Comparison of ENCODE assay signal across 8 cellular contexts in genomic region chr2:109128048-109128465, GRCh38. TPM values are rescaled to one million over a fixed set of nuclear protein-coding genes. Genes with fewer than 3 reads are reported as not detected.
DNase-seq lines count a peak whose midpoint lies in the region; ATAC-seq and TF ChIP-seq lines count a peak whose summit lies in the region.

No MANE protein-coding gene starts in this region.

- POLR2A ChIA-PET in AG04450 (lab: Yijun Ruan, JAX): interaction anchor here (1.0 to 1.6 kb wide), 2 partner anchors 45 to 386 kb away, joined by 3 to 6 read pairs; no protein-coding TSS in a partner anchor

- H4K12ac ChIP-seq in trophoblast cell (ENCODE audit: low read depth, low read length): no peak overlapping the region

- H4K91ac ChIP-seq in trophoblast cell (ENCODE audit: low read depth, low read length): no peak overlapping the region

- H3K9ac ChIP-seq in trophoblast cell (ENCODE audit: low read length): no peak overlapping the region

- peak overlapping the region; percentile 95 for H3K4me2 ChIP-seq in trophoblast cell (ENCODE audit: low read length)

- TF ChIP-seq POLR2A in transverse colon (IDR thresholded peaks at IDR 0.05): peak; percentile 18

- ATAC-seq in GM19395 (IDR thresholded peaks at IDR 0.05; ENCODE audit: unreplicated experiment): peak; percentile 53
- peak; percentile 84 to 90 for ATAC-seq in left cardiac atrium

- intact Hi-C loops in left cardiac atrium (cut with DNase I): loop anchor here (1.0 to 5.0 kb wide), 4 partner anchors 74 to 382 kb away; no protein-coding TSS in a partner anchor
- intact Hi-C loops in transverse colon (cut with DNase I; ENCODE audit: low total_unique reads): no loop called here

- peak; percentile 80 for DNase-seq in AG04450 (ENCODE audit: low read depth, low spot score)
- DNase-seq in NCI-H1092 (lab: John Stamatoyannopoulos, UW): peak; percentile 65
- DNase-seq in T follicular helper cell (ENCODE audit: low read depth): peak; percentile 48
- DNase-seq in amniotic stem cell (lab: John Stamatoyannopoulos, UW): peak; percentile 83
- DNase-seq in left cardiac atrium: peak; percentile 89
- DNase-seq in trophoblast cell: peak; percentile 52 to 76
- DNase-seq in transverse colon: peak; percentile 67

- no peaks in the 10 kb centered on the region for H3K79me1 ChIP-seq in trophoblast cell (ENCODE audit: low read length)

- TF ChIP-seq CTCF in AG04450 (IDR thresholded peaks at IDR 0.05; ENCODE audit: low read depth, low read length): peak; percentile 89
- peak; percentile 79 to 88 (median 81) for TF ChIP-seq CTCF in transverse colon (IDR thresholded peaks at IDR 0.05)

- no peak overlapping the region for H3K18ac ChIP-seq in trophoblast cell (ENCODE audit: low read length)

- no peak overlapping the region for H3K23ac ChIP-seq in trophoblast cell (ENCODE audit: low read length)

- H3K4me1 ChIP-seq in trophoblast cell (ENCODE audit: control insufficient read depth in 1 of 2, insufficient read depth in 2 of 2, low read length in 2 of 2): peaks cover 10 to 17% of the 10 kb centered on the region in 2 experiments
- H3K4me1 ChIP-seq in transverse colon: peaks cover 0 to 19% (median 9%) of the 10 kb centered on the region in 4 donors

- no peak overlapping the region for H2AK5ac ChIP-seq in trophoblast cell (ENCODE audit: low read length)

- H2AFZ ChIP-seq in trophoblast cell (ENCODE audit: insufficient read depth, low read length, poor library complexity): peak overlapping the region; percentile 73

- no CpG with 5 or more reads among the region's 46 CpGs for WGBS in trophoblast cell (ENCODE audit: extremely low coverage, insufficient coverage, insufficient read length)
- WGBS in transverse colon (ENCODE audit: low coverage in 1 of 2), 2 donors: 0% methylated on average over 46 of the region's 46 CpGs; no CpG with 5 or more reads in 1 of the 2 donors

- H3K4me3 ChIP-seq in AG04450 (ENCODE audit: low read depth, low read length): peak overlapping the region; percentile 93
- peak overlapping the region; percentile 67 for H3K4me3 ChIP-seq in trophoblast cell (ENCODE audit: low read depth, low read length)
- H3K4me3 ChIP-seq in transverse colon: peak overlapping the region; percentile 51 to 66 (median 58)

- H3K27ac ChIP-seq in AG04450 (ENCODE audit: low read depth, low read length) (peak overlapping the region; percentile 47), trophoblast cell (ENCODE audit: low read depth, low read length) (no peak overlapping the region), transverse colon (peak overlapping the region; percentile 75 to 86 (median 78))

- TF ChIP-seq EP300 in transverse colon (IDR thresholded peaks at IDR 0.05; ENCODE audit: low read depth): no peak

- H2BK12ac ChIP-seq in trophoblast cell (ENCODE audit: low read length): no peak overlapping the region

- H3K14ac ChIP-seq in trophoblast cell (ENCODE audit: low read length): no peak overlapping the region

- CTCF ChIA-PET in AG04450 (lab: Charles Lee): interaction anchor here (0.7 to 3.5 kb wide), 4 partner anchors 56 to 418 kb away, joined by 3 to 30 read pairs (median 5); no protein-coding TSS in a partner anchor

- H4K8ac ChIP-seq in trophoblast cell (ENCODE audit: low read depth, low read length): no peak overlapping the region

- H3K27me3 ChIP-seq in AG04450 (ENCODE audit: control insufficient read depth, insufficient read depth, low read length) (peaks cover 1% of the 10 kb centered on the region), trophoblast cell (ENCODE audit: insufficient read depth, low read length) (peaks cover 26% of the 10 kb centered on the region), transverse colon (peaks cover 26% of the 10 kb centered on the region)

- H3K9me3 ChIP-seq in AG04450 (ENCODE audit: control insufficient read depth, insufficient read depth, low read length) (peaks cover 3% of the 10 kb centered on the region; the same call in 1 of the 2 replicates), trophoblast cell (ENCODE audit: insufficient read depth, low read depth, low read length) (peaks cover 6% of the 10 kb centered on the region), transverse colon (no peaks in the 10 kb centered on the region)

- no peak overlapping the region for H3K4ac ChIP-seq in trophoblast cell (ENCODE audit: low read depth, low read length)

- peak overlapping the region; percentile 6 for H2BK120ac ChIP-seq in trophoblast cell (ENCODE audit: insufficient read depth, low read length, poor library complexity)

- H3K79me2 ChIP-seq in trophoblast cell (ENCODE audit: control insufficient read depth, insufficient read depth, low read length, poor library complexity): no peaks in the 10 kb centered on the region

- in situ Hi-C loops in transverse colon (cut with MboI; ENCODE audit: low pct_ligation_motif_present in 1 of 4, low pct_unique_long_range_greater_than_20kb in 1 of 4, low sequenced_read_pairs in 3 of 4): loop anchor here in 3 of 4 donors (10.0 kb wide), 1 partner anchor 377 kb away; no protein-coding TSS in a partner anchor

- no peaks in the 10 kb centered on the region for H3K36me3 ChIP-seq in trophoblast cell (ENCODE audit: control insufficient read depth in 1 of 2, insufficient read depth in 2 of 2, low read length in 2 of 2)
- H3K36me3 ChIP-seq in transverse colon: no peaks in the 10 kb centered on the region

- no peak overlapping the region for H2BK5ac ChIP-seq in trophoblast cell (ENCODE audit: low read depth, low read length, poor library complexity)

RNA-seq across cellular contexts. Expression of gene SH3RF3, which starts 0.9 kb away (rescaled TPM):
- 5.7 and 7.0 TPM in 2 replicates for polyA plus RNA-seq in AG04450 (2011; rRNA removed)
- polyA minus RNA-seq in AG04450 (2011; rRNA and poly(A)+ RNA removed): 10.5 and 13.1 TPM in 2 replicates
- total RNA-seq in left cardiac atrium: 1 to 10 TPM; 8.8 to 9.4 TPM
- polyA plus RNA-seq in trophoblast cell (2013): 1.2 and 1.3 TPM in 2 replicates
- 1 to 10 TPM; 1.9 to 8.8 (median 2.9) TPM for total RNA-seq in transverse colon
